In genomic region chr10:100370561-100370975, GRCh38 we compare ENCODE assay signal across 8 cellular contexts. TPM values are rescaled to one million over a fixed set of nuclear protein-coding genes. Genes with fewer than 3 reads are reported as not detected.
A peak's percentile ranks its signal among the peaks of the same experiment; 100 is the strongest.
DNase-seq lines count a peak whose midpoint lies in the region; ATAC-seq and TF ChIP-seq lines count a peak whose summit lies in the region.

No MANE protein-coding gene starts in this region.

- TF ChIP-seq CTCF in heart right ventricle (IDR thresholded peaks at IDR 0.05), result no peak

- peak overlapping the region; percentile 94 for H3K27ac Mint-ChIP-seq in T-helper 17 cell

- H3K27me3 ChIP-seq in heart right ventricle (no peaks in the 10 kb centered on the region), esophagus (ENCODE audit: control insufficient read depth in 1 of 2, insufficient read depth in 2 of 2, low read length in 2 of 2) (no peaks in the 10 kb centered on the region)

- H3K27ac ChIP-seq in heart right ventricle, result peak overlapping the region in 9 of 10 donors; percentile 44 to 97 (median 67)
- H3K27ac ChIP-seq in esophagus (ENCODE audit: low read depth in 2 of 2, low read length in 1 of 2), result peak overlapping the region; percentile 94 to 95

- no peaks in the 10 kb centered on the region for H3K36me3 ChIP-seq in heart right ventricle
- no peaks in the 10 kb centered on the region for H3K36me3 ChIP-seq in esophagus (ENCODE audit: control insufficient read depth in 2 of 2, insufficient read depth in 2 of 2, low read length in 1 of 2)

- ATAC-seq in heart right ventricle (no peak), T-helper 17 cell (peak; percentile 35), sciatic nerve (peak; percentile 35), HG03432 (IDR thresholded peaks at IDR 0.05; ENCODE audit: unreplicated experiment) (no peak), GM21737 (IDR thresholded peaks at IDR 0.05; ENCODE audit: unreplicated experiment) (no peak)

- intact Hi-C loops in heart right ventricle (cut with DNase I), result no loop called here
- intact Hi-C loops in cardiac septum (cut with DNase I), result no loop called here
- intact Hi-C loops in sciatic nerve (cut with DNase I), result no loop called here

- H3K9me3 ChIP-seq in heart right ventricle, result no peaks in the 10 kb centered on the region
- H3K9me3 ChIP-seq in T-helper 17 cell (ENCODE audit: control insufficient read depth, low read length, poor library complexity, severe bottlenecking), result no peaks in the 10 kb centered on the region
- no peaks in the 10 kb centered on the region for H3K9me3 ChIP-seq in esophagus (ENCODE audit: control insufficient read depth in 2 of 2, insufficient read depth in 1 of 2, low read depth in 1 of 2, low read length in 1 of 2)

- H3K27me3 Mint-ChIP-seq in T-helper 17 cell, result no peaks in the 10 kb centered on the region

- H3K4me3 ChIP-seq in heart right ventricle, result peak overlapping the region in 1 of 10 donors; percentile 30
- no peak overlapping the region for H3K4me3 ChIP-seq in esophagus (ENCODE audit: low read depth in 1 of 2, low read length in 2 of 2)

- H3K4me3 Mint-ChIP-seq in T-helper 17 cell, result peak overlapping the region; percentile 86

- H3K4me1 ChIP-seq in heart right ventricle (peaks cover 11 to 54% (median 41%) of the 10 kb centered on the region in 9 donors), esophagus (ENCODE audit: control insufficient read depth in 2 of 2, insufficient read depth in 2 of 2, low read length in 1 of 2) (peaks cover 0 to 5% of the 10 kb centered on the region in 2 donors)

- 71 to 75% methylated on average over 5 of the region's 5 CpGs for WGBS in heart right ventricle, 2 donors
- 36% methylated on average over 5 of the region's 5 CpGs for WGBS in esophagus, 2 donors

- no peaks in the 10 kb centered on the region for H3K36me3 Mint-ChIP-seq in T-helper 17 cell (ENCODE audit: low read depth)

- DNase-seq in heart right ventricle (no peak), cardiac septum (ENCODE audit: low spot score) (no peak), T-helper 17 cell (no peak), sciatic nerve (ENCODE audit: low spot score) (no peak), NCI-H774 (lab: John Stamatoyannopoulos, UW) (no peak)

- peaks cover 17% of the 10 kb centered on the region for H3K4me1 Mint-ChIP-seq in T-helper 17 cell

RNA-seq across cellular contexts. Expression of gene SCD, which starts 23.5 kb away (rescaled TPM):
- 10 to 100 TPM in 6 of 10 donors, 1 to 10 TPM in 4; 1.8 to 24.7 (median 12.6) TPM for total RNA-seq in heart right ventricle
- 10 to 100 TPM; 44.6 to 62.7 TPM for polyA plus RNA-seq in heart right ventricle
- total RNA-seq in cardiac septum, result 16.8 TPM
- total RNA-seq in T-helper 17 cell, result 1 to 10 TPM in 1 of 2 donors, under 1 TPM in 1; 0.77 to 1.5 TPM
- 10 to 100 TPM; 57.6 to 73.1 TPM for polyA plus RNA-seq in esophagus
- 300 TPM for total RNA-seq in sciatic nerve

RNA-seq across cellular contexts. Expression of gene PKD2L1, which starts 40.5 kb away (rescaled TPM):
- total RNA-seq in heart right ventricle (not detected), cardiac septum (not detected), T-helper 17 cell (under 1 TPM in 1 of 2 donors, not detected in 1; 0.80 TPM), sciatic nerve (not detected)
- polyA plus RNA-seq in heart right ventricle (not detected), esophagus (not detected)

Comparison
In these comparisons a context has a peak if more than half of its experiments do, and no peak if none do; other contexts are left out.
1. ATAC-seq: peak in T-helper 17 cell (single experiment) and sciatic nerve (single experiment); none in heart right ventricle (0 of 8), HG03432 (single experiment) and GM21737 (single experiment).
2. RNA of gene SCD, which starts 23.5 kb away (total RNA-seq): 300 TPM in sciatic nerve (single experiment); 16.8 TPM in cardiac septum (single experiment), 1.8 to 24.7 TPM in heart right ventricle and 0.77 to 1.5 TPM in T-helper 17 cell; every median in the first group is over 10 times any median in the second.